14 cellular contexts compared by ENCODE assay signal in genomic region chr1:163796394-163796821, GRCh38.
DNase-seq lines count a peak whose midpoint lies in the region; ATAC-seq and TF ChIP-seq lines count a peak whose summit lies in the region.
"Had no signal": no experiment of that assay in that cellular context is flagged by ENCODE, and none has a peak within 500 bp of the region (broad histone marks: within the 10 kb centered on the region; RNA-seq: fewer than 3 reads in every experiment).

No MANE protein-coding gene starts in this region.

- no peak overlapping the region for H2BK120ac ChIP-seq in IMR-90 (ENCODE audit: low read depth, low read length)

- DNase-seq in AG20443 (ENCODE audit: low spot score) (peak; percentile 19), IMR-90 (peak; percentile 2), RWPE2 (ENCODE audit: low spot score) (no peak), foreskin keratinocyte (peak; percentile 51 to 72), aorta (no peak)
- DNase-seq in stimulated activated CD4-positive, alpha-beta T cell treated with anti-CD3 and anti-CD28 coated beads, Interleukin-1b, Interleukin-23, amount 100 ng/mL, for 48 hours = no peak
- DNase-seq in stimulated activated effector memory CD8-positive, alpha-beta T cell treated with anti-CD3 and anti-CD28 coated beads, Interleukin-12 subunit alpha, Interleukin-12 subunit beta, amount 100 ng/mL, for 72 hours (ENCODE audit: low spot score in 2 of 2) = no peak
- DNase-seq: activated CD4-positive, alpha-beta T cell treated with anti-CD3 and anti-CD28 coated beads for 4 hours; CD4-positive, CD25-positive, alpha-beta regulatory T cell; NCI-H1694 treated with DMSO at 0.1 percent for 48 hours; testis had no signal

- H3K4ac ChIP-seq in IMR-90 (ENCODE audit: low read depth, low read length) = no peak overlapping the region

- H3K14ac ChIP-seq in IMR-90 (replicated peaks; ENCODE audit: low read depth, low read length) = no peak overlapping the region

- no peak overlapping the region for H3K4me3 ChIP-seq in IMR-90 (ENCODE audit: insufficient read depth, low read depth, low read length)
- H3K4me3 ChIP-seq in RWPE2 (ENCODE audit: severe bottlenecking) = no peak overlapping the region
- no peak overlapping the region for H3K4me3 ChIP-seq in aorta (ENCODE audit: low read length in 2 of 2)
- H3K4me3 ChIP-seq: lung, SK-N-MC, testis had no signal

- H3K4me2 ChIP-seq in IMR-90 (ENCODE audit: low read depth, low read length) = no peak overlapping the region

- no TSS peak for BruUV-seq in IMR-90 (replicated peaks; lab: Mats Ljungman, UMichigan)

- H3K23ac ChIP-seq in IMR-90 (ENCODE audit: low read depth, low read length) = no peak overlapping the region

- H3K4me1 ChIP-seq in IMR-90 (ENCODE audit: control insufficient read depth, insufficient read depth, low read length) (no peaks in the 10 kb centered on the region), RWPE2 (ENCODE audit: insufficient read depth, poor library complexity, severe bottlenecking) (no peaks in the 10 kb centered on the region), foreskin keratinocyte (no peaks in the 10 kb centered on the region), aorta (ENCODE audit: control insufficient read depth in 1 of 2, insufficient read depth in 2 of 2, low read length in 2 of 2) (no peaks in the 10 kb centered on the region)
- H3K4me1 ChIP-seq: testis had no signal

- no peak for ATAC-seq in IMR-90 (ENCODE audit: low read depth)
- peak; percentile 80 for ATAC-seq in RWPE2 (ENCODE audit: low read depth)
- peak; percentile 82 for ATAC-seq in foreskin keratinocyte
- no peak for ATAC-seq in aorta (ENCODE audit: low FRiP score)
- ATAC-seq in GM18858 (IDR thresholded peaks at IDR 0.05; ENCODE audit: unreplicated experiment) = no peak
- ATAC-seq in stimulated activated effector memory CD8-positive, alpha-beta T cell treated with anti-CD3 and anti-CD28 coated beads, Interleukin-12 subunit alpha, Interleukin-12 subunit beta, amount 100 ng/mL, for 72 hours = no peak

- no peak overlapping the region for H3K18ac ChIP-seq in IMR-90 (ENCODE audit: low read depth, low read length)

- no peak overlapping the region for H3K9ac ChIP-seq in IMR-90 (ENCODE audit: low read depth, low read length)

- H2AK9ac ChIP-seq in IMR-90 (replicated peaks; ENCODE audit: low read depth, low read length, poor library complexity) = no peak overlapping the region

- H3K9me1 ChIP-seq in IMR-90 (ENCODE audit: insufficient read depth, low read length) = no peaks in the 10 kb centered on the region

- no peak overlapping the region for H2BK5ac ChIP-seq in IMR-90 (ENCODE audit: low read depth, low read length, poor library complexity, severe bottlenecking)

- no peaks in the 10 kb centered on the region for H3K36me3 ChIP-seq in IMR-90 (ENCODE audit: control insufficient read depth, insufficient read depth, low read length)
- H3K36me3 ChIP-seq in RWPE2 (ENCODE audit: low read depth) = no peaks in the 10 kb centered on the region
- no peaks in the 10 kb centered on the region for H3K36me3 ChIP-seq in aorta (ENCODE audit: control insufficient read depth in 1 of 2, insufficient read depth in 2 of 2, low read length in 1 of 2)

- H4K91ac ChIP-seq in IMR-90 (ENCODE audit: insufficient read depth, low read depth, low read length) = no peak overlapping the region

- no CpG with 5 or more reads among the region's 2 CpGs for WGBS in IMR-90 (ENCODE audit: extremely low coverage in 2 of 2, insufficient read length in 1 of 2), 2 experiments
- 16 to 31% methylated on average over 2 of the region's 2 CpGs for WGBS in aorta, 2 donors

- no peak for TF ChIP-seq CTCF in IMR-90 (conservative IDR thresholded peaks at IDR 0.05; ENCODE audit: low read depth, low read length)
- TF ChIP-seq CTCF in RWPE2 (IDR thresholded peaks at IDR 0.05; ENCODE audit: poor library complexity, severe bottlenecking) = no peak
- no peak for TF ChIP-seq CTCF in foreskin keratinocyte (conservative IDR thresholded peaks at IDR 0.05)

- CTCF ChIA-PET in IMR-90 (lab: Yijun Ruan, JAX) = no interaction called here

- POLR2A ChIA-PET in IMR-90 (lab: Charles Lee; ENCODE audit: unreplicated experiment) = no interaction called here

- no peaks in the 10 kb centered on the region for H3K36me3 Mint-ChIP-seq in stimulated activated effector memory CD8-positive, alpha-beta T cell treated with anti-CD3 and anti-CD28 coated beads, Interleukin-12 subunit alpha, Interleukin-12 subunit beta, amount 100 ng/mL, for 72 hours
- H3K36me3 Mint-ChIP-seq: CD4-positive, CD25-positive, alpha-beta regulatory T cell had no signal

- H4K20me1 ChIP-seq in IMR-90 (ENCODE audit: insufficient read depth, low read length) = no peaks in the 10 kb centered on the region

- no peak for TF ChIP-seq RAD21 in IMR-90 (IDR thresholded peaks at IDR 0.05; ENCODE audit: low read length)

- no peak overlapping the region for H2BK20ac ChIP-seq in IMR-90 (ENCODE audit: low read depth, low read length)

- H3K4me3 Mint-ChIP-seq in stimulated activated effector memory CD8-positive, alpha-beta T cell treated with anti-CD3 and anti-CD28 coated beads, Interleukin-12 subunit alpha, Interleukin-12 subunit beta, amount 100 ng/mL, for 72 hours = no peak overlapping the region
- H3K4me3 Mint-ChIP-seq: CD4-positive, CD25-positive, alpha-beta regulatory T cell had no signal

- H3K27me3 ChIP-seq in IMR-90 (ENCODE audit: control insufficient read depth, insufficient read depth, low read length) = no peaks in the 10 kb centered on the region
- no peaks in the 10 kb centered on the region for H3K27me3 ChIP-seq in RWPE2 (ENCODE audit: insufficient read depth, poor library complexity, severe bottlenecking)
- H3K27me3 ChIP-seq in foreskin keratinocyte = no peaks in the 10 kb centered on the region
- H3K27me3 ChIP-seq in aorta (ENCODE audit: control insufficient read depth in 1 of 2, insufficient read depth in 2 of 2, low read length in 1 of 2) = no peaks in the 10 kb centered on the region
- H3K27me3 ChIP-seq: testis had no signal

- H4K5ac ChIP-seq in IMR-90 (ENCODE audit: low read depth, low read length) = no peak overlapping the region

- no peak overlapping the region for H2BK15ac ChIP-seq in IMR-90 (ENCODE audit: low read depth, low read length)

- no peak for TF ChIP-seq POLR2A in IMR-90 (IDR thresholded peaks at IDR 0.05; ENCODE audit: low read depth, low read length)

- no peak overlapping the region for H3K56ac ChIP-seq in IMR-90 (ENCODE audit: extremely low read depth, insufficient read depth, low read length)

- peaks cover 9% of the 10 kb centered on the region for H3K9me3 Mint-ChIP-seq in stimulated activated effector memory CD8-positive, alpha-beta T cell treated with anti-CD3 and anti-CD28 coated beads, Interleukin-12 subunit alpha, Interleukin-12 subunit beta, amount 100 ng/mL, for 72 hours

- H3K9me3 ChIP-seq in IMR-90 (ENCODE audit: control insufficient read depth, insufficient read depth, low read length) (no peaks in the 10 kb centered on the region), RWPE2 (ENCODE audit: severe bottlenecking) (no peaks in the 10 kb centered on the region), aorta (ENCODE audit: control insufficient read depth, low read length) (no peaks in the 10 kb centered on the region)
- H3K9me3 ChIP-seq: testis had no signal

- dilution Hi-C loops in IMR-90 (cut with HindIII; ENCODE audit: low sequenced_read_pairs, unreplicated experiment) = no loop called here

- no peak overlapping the region for H4K8ac ChIP-seq in IMR-90 (ENCODE audit: low read depth in 2 of 2, low read length in 2 of 2)

- no peak overlapping the region for H3K27ac Mint-ChIP-seq in stimulated activated effector memory CD8-positive, alpha-beta T cell treated with anti-CD3 and anti-CD28 coated beads, Interleukin-12 subunit alpha, Interleukin-12 subunit beta, amount 100 ng/mL, for 72 hours
- H3K27ac Mint-ChIP-seq: CD4-positive, CD25-positive, alpha-beta regulatory T cell had no signal

- H3K27ac ChIP-seq in IMR-90 (ENCODE audit: insufficient read depth, low read length) = no peak overlapping the region
- no peak overlapping the region for H3K27ac ChIP-seq in RWPE2 (ENCODE audit: poor library complexity, severe bottlenecking)
- H3K27ac ChIP-seq in foreskin keratinocyte = peak overlapping the region; percentile 0
- H3K27ac ChIP-seq in aorta (ENCODE audit: low read depth in 1 of 2, low read length in 2 of 2) = no peak overlapping the region
- H3K27ac ChIP-seq: SK-N-MC, testis had no signal

- H2AK5ac ChIP-seq in IMR-90 (ENCODE audit: low read depth, low read length) = no peak overlapping the region

- in situ Hi-C loops in IMR-90 (cut with MboI; ENCODE audit: low sequenced_read_pairs) = no loop called here

- no peaks in the 10 kb centered on the region for H3K79me1 ChIP-seq in IMR-90 (ENCODE audit: low read depth in 1 of 2, low read length in 2 of 2)

- intact Hi-C loops in IMR-90 (cut with micrococcal nuclease) = no loop called here
- intact Hi-C loops in aorta (cut with DNase I) = no loop called here

- H3K4me1 Mint-ChIP-seq in stimulated activated effector memory CD8-positive, alpha-beta T cell treated with anti-CD3 and anti-CD28 coated beads, Interleukin-12 subunit alpha, Interleukin-12 subunit beta, amount 100 ng/mL, for 72 hours = no peaks in the 10 kb centered on the region
- H3K4me1 Mint-ChIP-seq: CD4-positive, CD25-positive, alpha-beta regulatory T cell had no signal

- H2AFZ ChIP-seq in IMR-90 (replicated peaks; ENCODE audit: low read length, poor library complexity) = no peak overlapping the region

TF ChIP-seq in IMR-90, 13 proteins besides CTCF, POLR2A, EP300 and RAD21 (continues in another document):
- TF ChIP-seq BHLHE40 (IDR thresholded peaks at IDR 0.05; ENCODE audit: low read depth, low read length) (no peak), MAZ (IDR thresholded peaks at IDR 0.05; ENCODE audit: borderline replicate concordance, low read depth, low read length) (no peak), FOS (IDR thresholded peaks at IDR 0.05; ENCODE audit: low read depth, low read length) (no peak), ELK1 (IDR thresholded peaks at IDR 0.05; ENCODE audit: borderline replicate concordance, low read depth, low read length) (no peak), CEBPB (IDR thresholded peaks at IDR 0.05; ENCODE audit: low read depth, low read length) (no peak), MAFK (IDR thresholded peaks at IDR 0.05; ENCODE audit: low read depth, low read length) (no peak), MXI1 (IDR thresholded peaks at IDR 0.05; ENCODE audit: borderline replicate concordance, low read depth, low read length) (no peak), RFX5 (IDR thresholded peaks at IDR 0.05; ENCODE audit: low read depth, low read length) (no peak)

Comparison
In these comparisons a context has a peak if more than half of its experiments do, and no peak if none do; other contexts are left out.
1. DNase-seq: peak in AG20443 (single experiment), IMR-90 (single experiment) and foreskin keratinocyte (2 of 2); none in RWPE2 (single experiment), aorta (0 of 2), stimulated activated CD4-positive, alpha-beta T cell treated with anti-CD3 and anti-CD28 coated beads, Interleukin-1b, Interleukin-23, amount 100 ng/mL, for 48 hours (single experiment) and stimulated activated effector memory CD8-positive, alpha-beta T cell treated with anti-CD3 and anti-CD28 coated beads, Interleukin-12 subunit alpha, Interleukin-12 subunit beta, amount 100 ng/mL, for 72 hours (0 of 2).
2. ATAC-seq: peak in RWPE2 (single experiment) and foreskin keratinocyte (single experiment); none in IMR-90 (single experiment), aorta (single experiment), GM18858 (single experiment) and stimulated activated effector memory CD8-positive, alpha-beta T cell treated with anti-CD3 and anti-CD28 coated beads, Interleukin-12 subunit alpha, Interleukin-12 subunit beta, amount 100 ng/mL, for 72 hours (single experiment).